ENCODE assay signal across 10 cellular contexts in genomic region chr5:76517334-76517733, GRCh38.
"Had no signal": no experiment of that assay in that cellular context is flagged by ENCODE, and none has a peak within 500 bp of the region (broad histone marks: within the 10 kb centered on the region; RNA-seq: fewer than 3 reads in every experiment).

No MANE protein-coding gene starts in this region.

- H3K27ac ChIP-seq: GM23248 had no signal

- FAIRE-seq: HTR-8/SVneo, K562 had no signal

- H3K36me3 ChIP-seq: HAP-1 had no signal

- H3K27ac Mint-ChIP-seq: HFFc6 had no signal

- H3K4me1 ChIP-seq: HAP-1 had no signal

- DNase-seq: GM23248, GOT3, H7, HFFc6, IMR-90, KG1 had no signal

- H3K9me3 Mint-ChIP-seq: HFFc6 had no signal

- H3K9me3 ChIP-seq: HAP-1 had no signal

- ATAC-seq: HCT116, K562 had no signal

- H2AFZ ChIP-seq: GM23248 had no signal

- H3K4me3 ChIP-seq: GM23248, HAP-1, K562 had no signal

- H3K4me3 Mint-ChIP-seq: HFFc6 had no signal

- H3K9ac ChIP-seq: GM23248 had no signal
